In the genomic region with DNA sequence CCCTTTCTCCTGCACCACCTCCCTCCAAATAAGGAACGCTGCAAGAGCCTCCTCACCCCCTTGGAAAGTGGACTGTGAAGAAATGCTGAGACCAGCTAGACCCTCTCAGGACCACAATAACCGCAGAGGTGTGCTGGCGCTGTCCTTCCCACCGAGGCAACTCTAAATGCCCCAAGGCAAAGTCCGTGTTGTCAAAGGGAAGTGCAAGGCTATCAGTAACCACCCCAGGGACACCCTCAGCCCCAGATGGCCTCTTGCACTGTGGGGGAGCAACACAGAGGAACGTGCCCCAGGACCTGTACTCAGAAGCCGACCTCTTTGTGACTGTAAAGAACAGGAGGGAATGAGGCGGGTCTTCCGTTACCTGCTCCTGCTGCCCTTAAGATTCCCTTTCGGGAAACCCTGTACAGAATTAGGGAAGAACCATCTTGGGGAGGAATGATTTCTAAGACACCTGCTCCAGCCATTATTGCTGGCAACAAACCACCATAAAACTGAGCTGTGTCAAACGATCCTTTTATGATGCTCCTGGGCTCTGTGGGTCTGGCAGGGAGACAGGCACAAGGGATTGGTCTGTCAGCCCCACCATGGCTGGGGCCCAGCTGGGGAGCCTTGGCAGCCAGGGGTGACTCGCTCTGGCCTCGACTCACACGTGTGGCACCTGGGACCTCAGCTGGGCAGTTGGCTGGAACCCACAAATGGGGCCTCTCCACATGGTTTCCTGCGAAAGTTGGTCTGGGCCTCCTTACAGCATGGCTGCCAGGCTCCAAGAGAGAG, we compare ENCODE assay signal across 25 cellular contexts. TPM values are rescaled to one million over a fixed set of nuclear protein-coding genes. Genes with fewer than 3 reads are reported as not detected.
DNase-seq lines count a peak whose midpoint lies in the region; ATAC-seq and TF ChIP-seq lines count a peak whose summit lies in the region.
"Had no signal": no experiment of that assay in that cellular context is flagged by ENCODE, and none has a peak within 500 bp of the region (broad histone marks: within the 10 kb centered on the region; RNA-seq: fewer than 3 reads in every experiment).

No MANE protein-coding gene starts in this region.

- H3K27ac Mint-ChIP-seq in activated naive CD8-positive, alpha-beta T cell treated with anti-CD3 and anti-CD28 coated beads for 36 hours = no peak overlapping the region
- H3K27ac Mint-ChIP-seq: CD8-positive, alpha-beta T cell; GM23338 had no signal

- H4K91ac ChIP-seq in IMR-90 (ENCODE audit: insufficient read depth, low read depth, low read length) = no peak overlapping the region

- BruUV-seq in IMR-90 (replicated peaks; lab: Mats Ljungman, UMichigan) = no TSS peak

- peaks cover 4% of the 10 kb centered on the region for H3K9me3 Mint-ChIP-seq in activated naive CD8-positive, alpha-beta T cell treated with anti-CD3 and anti-CD28 coated beads for 36 hours

- peaks cover 13% of the 10 kb centered on the region for H3K4me1 ChIP-seq in BLaER1
- no peaks in the 10 kb centered on the region for H3K4me1 ChIP-seq in IMR-90 (ENCODE audit: control insufficient read depth, insufficient read depth, low read length)
- peaks cover 8% of the 10 kb centered on the region for H3K4me1 ChIP-seq in mucosa of descending colon (ENCODE audit: low read depth)

- H2BK120ac ChIP-seq in IMR-90 (ENCODE audit: low read depth, low read length) = no peak overlapping the region

- intact Hi-C loops in IMR-90 (cut with micrococcal nuclease) = no loop called here
- intact Hi-C loops in mucosa of descending colon (cut with DNase I, micrococcal nuclease) = no loop called here

- H2AFZ ChIP-seq in IMR-90 (replicated peaks; ENCODE audit: low read length, poor library complexity) = no peak overlapping the region
- H2AFZ ChIP-seq: GM23338 had no signal

- H3K18ac ChIP-seq in IMR-90 (ENCODE audit: low read depth, low read length) = no peak overlapping the region

- no peak overlapping the region for H2BK5ac ChIP-seq in IMR-90 (ENCODE audit: low read depth, low read length, poor library complexity, severe bottlenecking)

- H3K4me2 ChIP-seq in BLaER1 = peak overlapping the region; percentile 59
- H3K4me2 ChIP-seq in IMR-90 (ENCODE audit: low read depth, low read length) = no peak overlapping the region
- H3K4me2 ChIP-seq: GM23338, SK-N-SH had no signal

- no peak overlapping the region for H3K4me3 ChIP-seq in BLaER1
- H3K4me3 ChIP-seq in IMR-90 (ENCODE audit: insufficient read depth, low read depth, low read length) = no peak overlapping the region
- no peak overlapping the region for H3K4me3 ChIP-seq in mucosa of descending colon
- H3K4me3 ChIP-seq: GM23338 had no signal

- 77% methylated on average over 3 of the region's 15 CpGs; no CpG with 5 or more reads in 1 of the 2 experiments for WGBS in IMR-90 (ENCODE audit: extremely low coverage in 2 of 2, insufficient read length in 1 of 2), 2 experiments

- no peak overlapping the region for H3K23ac ChIP-seq in IMR-90 (ENCODE audit: low read depth, low read length)

- H4K8ac ChIP-seq in IMR-90 (ENCODE audit: low read depth in 2 of 2, low read length in 2 of 2) = no peak overlapping the region

- H2AK5ac ChIP-seq in IMR-90 (ENCODE audit: low read depth, low read length) = no peak overlapping the region

- H2BK20ac ChIP-seq in IMR-90 (ENCODE audit: low read depth, low read length) = no peak overlapping the region

- CTCF ChIA-PET in IMR-90 (lab: Yijun Ruan, JAX) = no interaction called here

- no peaks in the 10 kb centered on the region for H3K79me1 ChIP-seq in IMR-90 (ENCODE audit: low read depth in 1 of 2, low read length in 2 of 2)

- H3K36me3 ChIP-seq in BLaER1 (no peaks in the 10 kb centered on the region), IMR-90 (ENCODE audit: control insufficient read depth, insufficient read depth, low read length) (no peaks in the 10 kb centered on the region), mucosa of descending colon (ENCODE audit: low read depth) (no peaks in the 10 kb centered on the region)

- H2AK9ac ChIP-seq in IMR-90 (replicated peaks; ENCODE audit: low read depth, low read length, poor library complexity) = no peak overlapping the region

- H4K5ac ChIP-seq in IMR-90 (ENCODE audit: low read depth, low read length) = no peak overlapping the region

- no peaks in the 10 kb centered on the region for H3K4me1 Mint-ChIP-seq in activated naive CD8-positive, alpha-beta T cell treated with anti-CD3 and anti-CD28 coated beads for 36 hours
- H3K4me1 Mint-ChIP-seq: GM23338 had no signal

- H3K9me3 ChIP-seq in BLaER1 (0 out of 2 replicates have a peak, but pooled peaks cover 5% of the 10 kb centered on the region), IMR-90 (ENCODE audit: control insufficient read depth, insufficient read depth, low read length) (peaks cover 3% of the 10 kb centered on the region; the same call in 1 of the 2 replicates), mucosa of descending colon (no peaks in the 10 kb centered on the region)
- H3K9me3 ChIP-seq: SK-N-SH had no signal

- no peak overlapping the region for H3K56ac ChIP-seq in IMR-90 (ENCODE audit: extremely low read depth, insufficient read depth, low read length)

- TF ChIP-seq POLR2A in IMR-90 (IDR thresholded peaks at IDR 0.05; ENCODE audit: low read depth, low read length) = no peak

- dilution Hi-C loops in IMR-90 (cut with HindIII; ENCODE audit: low sequenced_read_pairs, unreplicated experiment) = no loop called here

- no peak overlapping the region for H3K4ac ChIP-seq in IMR-90 (ENCODE audit: low read depth, low read length)

- in situ Hi-C loops in IMR-90 (cut with MboI; ENCODE audit: low sequenced_read_pairs) = no loop called here

- H2BK15ac ChIP-seq in IMR-90 (ENCODE audit: low read depth, low read length) = no peak overlapping the region

- POLR2A ChIA-PET in IMR-90 (lab: Charles Lee; ENCODE audit: unreplicated experiment) = no interaction called here

- ATAC-seq in IMR-90 (ENCODE audit: low read depth) (no peak), mucosa of descending colon (peak; percentile 80)
- ATAC-seq: CD8-positive, alpha-beta T cell; GM23338 had no signal

- no peaks in the 10 kb centered on the region for H3K36me3 Mint-ChIP-seq in activated naive CD8-positive, alpha-beta T cell treated with anti-CD3 and anti-CD28 coated beads for 36 hours
- H3K36me3 Mint-ChIP-seq: CD8-positive, alpha-beta T cell had no signal

- no peak overlapping the region for H3K9ac ChIP-seq in BLaER1
- no peak overlapping the region for H3K9ac ChIP-seq in IMR-90 (ENCODE audit: low read depth, low read length)
- H3K9ac ChIP-seq: SK-N-SH had no signal

- TF ChIP-seq CTCF in IMR-90 (conservative IDR thresholded peaks at IDR 0.05; ENCODE audit: low read depth, low read length) (no peak), mucosa of descending colon (IDR thresholded peaks at IDR 0.05) (no peak)

- H3K27ac ChIP-seq in BLaER1 (0 out of 2 replicates have a peak overlapping the region, but pooled peaks have one; percentile 23), IMR-90 (ENCODE audit: insufficient read depth, low read length) (no peak overlapping the region)

- no peaks in the 10 kb centered on the region for H3K27me3 Mint-ChIP-seq in activated naive CD8-positive, alpha-beta T cell treated with anti-CD3 and anti-CD28 coated beads for 36 hours

- H4K20me1 ChIP-seq in BLaER1 (no peaks in the 10 kb centered on the region), IMR-90 (ENCODE audit: insufficient read depth, low read length) (no peaks in the 10 kb centered on the region)

- peak; percentile 16 for DNase-seq in IMR-90
- peak; percentile 69 for DNase-seq in RPMI8226
- peak in 2 of 3 donors; percentile 31 to 49 for DNase-seq in mucosa of descending colon
- no peak for DNase-seq in activated naive CD8-positive, alpha-beta T cell treated with anti-CD3 and anti-CD28 coated beads for 36 hours
- no peak for DNase-seq in HuH-7 (ENCODE audit: low spot score)
- DNase-seq in LoVo (ENCODE audit: low spot score) = no peak
- no peak for DNase-seq in activated effector memory CD4-positive, alpha-beta T cell treated with anti-CD3 and anti-CD28 coated beads, Interleukin-2, amount 50 U/mL, for 16 hours
- DNase-seq: C1 segment of cervical spinal cord; Calu3; CD8-positive, alpha-beta T cell; DMS79; HCEC 1CT; Karpas-422; MM.1S; NCI-H1092; NCI-H1436; NCI-H2029; NCI-H2227 treated with DMSO at 0.1 percent for 48 hours; NCI-H510A; NCI-H748 treated with DMSO at 0.1 percent for 48 hours; SHP77; SK-N-SH had no signal

- TF ChIP-seq RAD21 in IMR-90 (IDR thresholded peaks at IDR 0.05; ENCODE audit: low read length) = no peak

- no peaks in the 10 kb centered on the region for H3K9me1 ChIP-seq in IMR-90 (ENCODE audit: insufficient read depth, low read length)

- no peak overlapping the region for H3K14ac ChIP-seq in IMR-90 (replicated peaks; ENCODE audit: low read depth, low read length)

- no peak overlapping the region for H3K4me3 Mint-ChIP-seq in activated naive CD8-positive, alpha-beta T cell treated with anti-CD3 and anti-CD28 coated beads for 36 hours
- H3K4me3 Mint-ChIP-seq: CD8-positive, alpha-beta T cell; GM23338 had no signal

- H3K27me3 ChIP-seq in BLaER1 (no peaks in the 10 kb centered on the region), IMR-90 (ENCODE audit: control insufficient read depth, insufficient read depth, low read length) (peaks cover 33% of the 10 kb centered on the region)

TF ChIP-seq in IMR-90, 13 proteins besides CTCF, POLR2A, EP300 and RAD21:
- TF ChIP-seq BHLHE40 (IDR thresholded peaks at IDR 0.05; ENCODE audit: low read depth, low read length) (no peak), CEBPB (IDR thresholded peaks at IDR 0.05; ENCODE audit: low read depth, low read length) (no peak), RCOR1 (IDR thresholded peaks at IDR 0.05; ENCODE audit: insufficient replicate concordance, low read length) (no peak), SMC3 (IDR thresholded peaks at IDR 0.05; ENCODE audit: low read depth, low read length) (no peak)

RNA-seq across cellular contexts. Expression of a gene that starts 14.6 kb away (rescaled TPM):
- total RNA-seq in IMR-90 (2012; rRNA removed) (6.1 and 8.9 TPM in 2 replicates), mucosa of descending colon (10 to 100 TPM; 17.9 to 23.1 (median 20.3) TPM)
- polyA plus RNA-seq in IMR-90 (2012; rRNA removed) = 9.1 and 10.1 TPM in 2 replicates
- 3.3 and 9.5 TPM in 2 replicates for polyA plus RNA-seq in IMR-90 (2012; cell fraction: cytosol; rRNA removed)
- polyA plus RNA-seq in IMR-90 (2012; cell fraction: nucleus; rRNA removed; ENCODE audit: low replicate concordance) = 12.6 and 13.5 TPM in 2 replicates
- total RNA-seq in activated naive CD8-positive, alpha-beta T cell treated with anti-CD3 and anti-CD28 coated beads for 36 hours = 10 to 100 TPM; 13.8 to 15.0 TPM

RNA-seq across cellular contexts. Expression of a gene that starts 34.0 kb away (rescaled TPM):
- total RNA-seq in IMR-90 (2012; rRNA removed) = 0.54 and 1.1 TPM in 2 replicates
- 1.4 and 1.8 TPM in 2 replicates for polyA plus RNA-seq in IMR-90 (2012; rRNA removed)
- 1.2 and 5.9 TPM in 2 replicates for polyA plus RNA-seq in IMR-90 (2012; cell fraction: cytosol; rRNA removed)
- 8.4 and 9.1 TPM in 2 replicates for polyA plus RNA-seq in IMR-90 (2012; cell fraction: nucleus; rRNA removed; ENCODE audit: low replicate concordance)
- 10 to 100 TPM; 10.8 to 27.8 (median 19.2) TPM for total RNA-seq in mucosa of descending colon
- under 1 TPM; 0.31 to 0.48 TPM for total RNA-seq in activated naive CD8-positive, alpha-beta T cell treated with anti-CD3 and anti-CD28 coated beads for 36 hours
- total RNA-seq: Calu3, RPMI7951 had no signal

Comparison
In these comparisons a context has a peak if more than half of its experiments do, and no peak if none do; other contexts are left out.
1. DNase-seq: peak in IMR-90 (single experiment), RPMI8226 (single experiment) and mucosa of descending colon (2 of 3); none in activated naive CD8-positive, alpha-beta T cell treated with anti-CD3 and anti-CD28 coated beads for 36 hours (single experiment), HuH-7 (single experiment), LoVo (single experiment) and activated effector memory CD4-positive, alpha-beta T cell treated with anti-CD3 and anti-CD28 coated beads, Interleukin-2, amount 50 U/mL, for 16 hours (single experiment).